In genomic region chr5:179777456-179777855, GRCh38 we compare ENCODE assay signal across 19 cellular contexts. TPM values are rescaled to one million over a fixed set of nuclear protein-coding genes. Genes with fewer than 3 reads are reported as not detected.
DNase-seq lines count a peak whose midpoint lies in the region; ATAC-seq and TF ChIP-seq lines count a peak whose summit lies in the region.
"Had no signal": no experiment of that assay in that cellular context is flagged by ENCODE, and none has a peak within 500 bp of the region (broad histone marks: within the 10 kb centered on the region; RNA-seq: fewer than 3 reads in every experiment).

No MANE protein-coding gene starts in this region.

- H3K27me3 Mint-ChIP-seq in CD14-positive monocyte (ENCODE audit: low read depth in 3 of 3) (peaks cover 0 to 2% (median 0%) of the 10 kb centered on the region in 3 donors), nephron progenitor cell (ENCODE audit: low read depth, poor library complexity) (peaks cover 6% of the 10 kb centered on the region)
- H3K27me3 Mint-ChIP-seq in activated T-helper 17 cell treated with anti-CD3 and anti-CD28 coated beads, Interleukin-2, amount 50 U/mL, for 72 hours = no peaks in the 10 kb centered on the region

- H3K9me3 Mint-ChIP-seq in CD14-positive monocyte (no peaks in the 10 kb centered on the region), nephron progenitor cell (no peaks in the 10 kb centered on the region)
- H3K9me3 Mint-ChIP-seq in activated T-helper 17 cell treated with anti-CD3 and anti-CD28 coated beads, Interleukin-2, amount 50 U/mL, for 72 hours = no peaks in the 10 kb centered on the region
- H3K9me3 Mint-ChIP-seq in stimulated activated effector memory CD8-positive, alpha-beta T cell treated with anti-CD3 and anti-CD28 coated beads, Interleukin-12 subunit alpha, Interleukin-12 subunit beta, amount 100 ng/mL, for 72 hours = no peaks in the 10 kb centered on the region

- DNase-seq in CD14-positive monocyte (ENCODE audit: low spot score) (no peak), nephron progenitor cell (no peak), NCI-H82 (lab: John Stamatoyannopoulos, UW) (no peak), SKM-1 (lab: John Stamatoyannopoulos, UW; ENCODE audit: unreplicated experiment) (no peak)
- no peak for DNase-seq in stimulated activated effector memory CD8-positive, alpha-beta T cell treated with anti-CD3 and anti-CD28 coated beads, Interleukin-12 subunit alpha, Interleukin-12 subunit beta, amount 100 ng/mL, for 72 hours (ENCODE audit: low spot score in 2 of 2)
- DNase-seq: ACHN, DMS153, GDM1, NCI-H1417 treated with DMSO at 0.1 percent for 48 hours, NCI-H1930, NCI-H345, NCI-H524 treated with DMSO at 0.1 percent for 48 hours, PC-9 had no signal

- intact Hi-C loops in CD14-positive monocyte (cut with micrococcal nuclease) = loop anchor here in 1 of 2 donors (2.0 kb wide), 1 partner anchor 15 kb away; no protein-coding TSS in a partner anchor

- H3K27ac Mint-ChIP-seq in CD14-positive monocyte = peak overlapping the region; percentile 68 to 95 (median 91)
- peak overlapping the region; percentile 10 for H3K27ac Mint-ChIP-seq in activated T-helper 17 cell treated with anti-CD3 and anti-CD28 coated beads, Interleukin-2, amount 50 U/mL, for 72 hours
- peak overlapping the region; percentile 89 for H3K27ac Mint-ChIP-seq in nephron progenitor cell
- H3K27ac Mint-ChIP-seq in stimulated activated effector memory CD8-positive, alpha-beta T cell treated with anti-CD3 and anti-CD28 coated beads, Interleukin-12 subunit alpha, Interleukin-12 subunit beta, amount 100 ng/mL, for 72 hours = no peak overlapping the region

- H3K4me1 Mint-ChIP-seq in CD14-positive monocyte (peaks cover 75% of the 10 kb centered on the region), nephron progenitor cell (peaks cover 3% of the 10 kb centered on the region)
- H3K4me1 Mint-ChIP-seq in activated T-helper 17 cell treated with anti-CD3 and anti-CD28 coated beads, Interleukin-2, amount 50 U/mL, for 72 hours = no peaks in the 10 kb centered on the region
- H3K4me1 Mint-ChIP-seq in stimulated activated effector memory CD8-positive, alpha-beta T cell treated with anti-CD3 and anti-CD28 coated beads, Interleukin-12 subunit alpha, Interleukin-12 subunit beta, amount 100 ng/mL, for 72 hours = no peaks in the 10 kb centered on the region

- H3K36me3 Mint-ChIP-seq in CD14-positive monocyte = peaks cover 33 to 59% of the 10 kb centered on the region in 2 donors
- H3K36me3 Mint-ChIP-seq in activated T-helper 17 cell treated with anti-CD3 and anti-CD28 coated beads, Interleukin-2, amount 50 U/mL, for 72 hours (ENCODE audit: low read depth) = peaks cover 78% of the 10 kb centered on the region
- peaks cover 83% of the 10 kb centered on the region for H3K36me3 Mint-ChIP-seq in nephron progenitor cell (ENCODE audit: low read depth)
- peaks cover 82% of the 10 kb centered on the region for H3K36me3 Mint-ChIP-seq in stimulated activated effector memory CD8-positive, alpha-beta T cell treated with anti-CD3 and anti-CD28 coated beads, Interleukin-12 subunit alpha, Interleukin-12 subunit beta, amount 100 ng/mL, for 72 hours

- H3K4me3 Mint-ChIP-seq in CD14-positive monocyte (no peak overlapping the region), nephron progenitor cell (no peak overlapping the region)
- H3K4me3 Mint-ChIP-seq in activated T-helper 17 cell treated with anti-CD3 and anti-CD28 coated beads, Interleukin-2, amount 50 U/mL, for 72 hours = no peak overlapping the region
- no peak overlapping the region for H3K4me3 Mint-ChIP-seq in stimulated activated effector memory CD8-positive, alpha-beta T cell treated with anti-CD3 and anti-CD28 coated beads, Interleukin-12 subunit alpha, Interleukin-12 subunit beta, amount 100 ng/mL, for 72 hours

- peak overlapping the region; percentile 13 for H3K27ac ChIP-seq in C4-2B
- H3K27ac ChIP-seq: KMS-11, PC-9, SJSA1 had no signal

- no peak for ATAC-seq in activated T-helper 17 cell treated with anti-CD3 and anti-CD28 coated beads, Interleukin-2, amount 50 U/mL, for 72 hours (replicated peaks)
- no peak for ATAC-seq in stimulated activated effector memory CD8-positive, alpha-beta T cell treated with anti-CD3 and anti-CD28 coated beads, Interleukin-12 subunit alpha, Interleukin-12 subunit beta, amount 100 ng/mL, for 72 hours

- TF ChIP-seq CTCF in C4-2B (conservative IDR thresholded peaks at IDR 0.05) (no peak), CD14-positive monocyte (IDR thresholded peaks at IDR 0.05) (no peak), nephron progenitor cell (IDR thresholded peaks at IDR 0.05) (no peak)

RNA-seq across cellular contexts. Expression of gene LTC4S, which starts 16.3 kb away (rescaled TPM):
- polyA plus RNA-seq in CD14-positive monocyte = under 1 TPM; 0.65 to 0.69 TPM
- total RNA-seq in activated T-helper 17 cell treated with anti-CD3 and anti-CD28 coated beads, Interleukin-2, amount 50 U/mL, for 72 hours = 1 to 10 TPM; 1.3 to 1.4 TPM
- total RNA-seq: Daoy, HT1080 had no signal

RNA-seq across cellular contexts. Expression of gene MGAT4B, which starts 29.2 kb away (rescaled TPM):
- 10 to 100 TPM; 12.4 to 14.3 TPM for polyA plus RNA-seq in CD14-positive monocyte
- total RNA-seq in activated T-helper 17 cell treated with anti-CD3 and anti-CD28 coated beads, Interleukin-2, amount 50 U/mL, for 72 hours = 10 to 100 TPM; 56.1 to 68.5 TPM

RNA-seq across cellular contexts. Expression of gene SQSTM1, which starts 43.2 kb away (rescaled TPM):
- 100 to 1,000 TPM; 275 to 312 TPM for polyA plus RNA-seq in CD14-positive monocyte
- total RNA-seq in activated T-helper 17 cell treated with anti-CD3 and anti-CD28 coated beads, Interleukin-2, amount 50 U/mL, for 72 hours = 100 to 1,000 TPM; 130 to 188 TPM

RNA-seq across cellular contexts. Expression of gene MAML1, which starts 44.8 kb away (rescaled TPM):
- 1 to 10 TPM; 2.2 to 2.7 TPM for polyA plus RNA-seq in CD14-positive monocyte
- total RNA-seq in activated T-helper 17 cell treated with anti-CD3 and anti-CD28 coated beads, Interleukin-2, amount 50 U/mL, for 72 hours = 10 to 100 TPM; 26.7 to 42.4 TPM
